In genomic region chr2:30072250-30072842, GRCh38 we compare ENCODE assay signal across 9 cellular contexts.
A peak's percentile ranks its signal among the peaks of the same experiment; 100 is the strongest.
DNase-seq lines count a peak whose midpoint lies in the region; ATAC-seq and TF ChIP-seq lines count a peak whose summit lies in the region.
"Had no signal": no experiment of that assay in that cellular context is flagged by ENCODE, and none has a peak within 500 bp of the region (broad histone marks: within the 10 kb centered on the region; RNA-seq: fewer than 3 reads in every experiment).

No MANE protein-coding gene starts in this region.

- intact Hi-C loops in Calu3 (cut with micrococcal nuclease; ENCODE audit: unreplicated experiment): loop anchor here (1.0 to 5.0 kb wide), 3 partner anchors 149 to 835 kb away; no protein-coding TSS in a partner anchor
- intact Hi-C loops in right cardiac atrium (cut with DNase I): loop anchor here in 1 of 4 donors (5.0 to 10.0 kb wide), 2 partner anchors 150 to 1118 kb away; partner anchors contain the start of gene ALK

- no peaks in the 10 kb centered on the region for H3K9me3 Mint-ChIP-seq in Calu3 (ENCODE audit: low read depth, unreplicated experiment)
- H3K9me3 Mint-ChIP-seq: T-helper 1 cell treated with Interleukin-12 subunit alpha and Interleukin-12 subunit beta and Interleukin-4 antibody, amounts not matched to agents 30 μg/mL and 1 μg/mL, for 36 hours had no signal

- H3K4me1 ChIP-seq in right cardiac atrium (ENCODE audit: control insufficient read depth, insufficient read depth, low read length): no peaks in the 10 kb centered on the region

- peak; percentile 79 for TF ChIP-seq CTCF in Calu3 (IDR thresholded peaks at IDR 0.05; ENCODE audit: unreplicated experiment)

- 21% methylated on average over 10 of the region's 10 CpGs for WGBS in right cardiac atrium

- no peaks in the 10 kb centered on the region for H3K4me1 Mint-ChIP-seq in Calu3 (ENCODE audit: low read depth, unreplicated experiment)

- no peak overlapping the region for H3K4me3 Mint-ChIP-seq in Calu3 (ENCODE audit: low read depth, unreplicated experiment)
- H3K4me3 Mint-ChIP-seq: T-helper 1 cell treated with Interleukin-12 subunit alpha and Interleukin-12 subunit beta and Interleukin-4 antibody, amounts not matched to agents 30 μg/mL and 1 μg/mL, for 36 hours had no signal

- H3K27me3 ChIP-seq in right cardiac atrium (ENCODE audit: control insufficient read depth, insufficient read depth): no peaks in the 10 kb centered on the region

- DNase-seq in Calu3 (peak; percentile 79), HCEC 1CT (peak; percentile 67), NCI-H187 (lab: John Stamatoyannopoulos, UW) (peak; percentile 52 to 69), T follicular helper cell (ENCODE audit: low read depth) (peak; percentile 40), amygdala (lab: John Stamatoyannopoulos, UW) (peak in 47 of 56 donors; percentile 7 to 87 (median 39)), right cardiac atrium (peak in 2 of 3 donors; percentile 48 to 76), skeletal muscle cell (ENCODE audit: low read depth) (peak; percentile 28)

- H3K36me3 Mint-ChIP-seq in Calu3 (ENCODE audit: insufficient read depth, unreplicated experiment): no peaks in the 10 kb centered on the region

- H3K27ac ChIP-seq in right cardiac atrium (ENCODE audit: low read length): no peak overlapping the region

- no peaks in the 10 kb centered on the region for H3K9me3 ChIP-seq in right cardiac atrium (ENCODE audit: control insufficient read depth, low read length)

- H3K4me3 ChIP-seq in right cardiac atrium (ENCODE audit: low read length) (no peak overlapping the region), skeletal muscle cell (ENCODE audit: low read depth, low read length) (no peak overlapping the region)

- H3K27me3 Mint-ChIP-seq in Calu3 (ENCODE audit: unreplicated experiment): peaks cover 81% of the 10 kb centered on the region

- peak; percentile 82 to 90 for ATAC-seq in right cardiac atrium
- no peak for ATAC-seq in GM18870 (IDR thresholded peaks at IDR 0.05; ENCODE audit: unreplicated experiment)

- CTCF ChIA-PET in Calu3 (lab: Charles Lee): interaction anchor here (1.0 to 1.5 kb wide), 2 partner anchors 149 to 834 kb away, joined by 3 to 18 read pairs; no protein-coding TSS in a partner anchor

- H3K27ac Mint-ChIP-seq in Calu3 (ENCODE audit: unreplicated experiment): no peak overlapping the region
- H3K27ac Mint-ChIP-seq: T-helper 1 cell treated with Interleukin-12 subunit alpha and Interleukin-12 subunit beta and Interleukin-4 antibody, amounts not matched to agents 30 μg/mL and 1 μg/mL, for 36 hours had no signal

- no TSS peak for BruUV-seq in Calu3 (replicated peaks; lab: Mats Ljungman, UMichigan)

Comparison
In these comparisons a context has a peak if more than half of its experiments do, and no peak if none do; other contexts are left out.
1. DNase-seq: peak in every context shown above with its lines; median percentile 79 in Calu3; 67 in HCEC 1CT; 62 in right cardiac atrium; 60 in NCI-H187; 40 in T follicular helper cell; 39 in amygdala; 28 in skeletal muscle cell.